In genomic region chr4:60989141-60989540, GRCh38 we compare ENCODE assay signal across 27 cellular contexts.
"Had no signal": no experiment of that assay in that cellular context is flagged by ENCODE, and none has a peak within 500 bp of the region (broad histone marks: within the 10 kb centered on the region; RNA-seq: fewer than 3 reads in every experiment).

No MANE protein-coding gene starts in this region.

- H3K27me3 Mint-ChIP-seq: activated CD4-positive, alpha-beta memory T cell treated with anti-CD3 and anti-CD28 coated beads, Interleukin-2, amount 10 ng/mL, durations not matched to agents 7 days and 5 days; activated CD4-positive, alpha-beta T cell treated with anti-CD3 and anti-CD28 coated beads, Interleukin-2, amount 10 ng/mL, durations not matched to agents 7 days and 5 days; activated T-helper 17 cell treated with anti-CD3 and anti-CD28 coated beads, Interleukin-2, amount 50 U/mL, for 72 hours; central memory CD8-positive, alpha-beta T cell; dendritic cell treated with granulocyte-macrophage colony-stimulating factor and Interleukin-4, amounts not matched to agents 40 ng/mL and 50 ng/mL, for 4 days; memory B cell; naive thymus-derived CD8-positive, alpha-beta T cell; T-helper 17 cell had no signal

- H3K4me2 ChIP-seq: hepatocyte, neural progenitor cell, smooth muscle cell had no signal

- H3K9ac ChIP-seq: neural progenitor cell had no signal

- H3K27me3 ChIP-seq: esophagus squamous epithelium, gastroesophageal sphincter, hepatocyte, neural progenitor cell, right atrium auricular region, tibial nerve had no signal

- H3K27ac Mint-ChIP-seq: activated CD4-positive, alpha-beta memory T cell treated with anti-CD3 and anti-CD28 coated beads, Interleukin-2, amount 10 ng/mL, durations not matched to agents 7 days and 5 days; activated CD4-positive, alpha-beta T cell treated with anti-CD3 and anti-CD28 coated beads, Interleukin-2, amount 10 ng/mL, durations not matched to agents 7 days and 5 days; activated T-helper 17 cell treated with anti-CD3 and anti-CD28 coated beads, Interleukin-2, amount 50 U/mL, for 72 hours; dendritic cell treated with granulocyte-macrophage colony-stimulating factor and Interleukin-4, amounts not matched to agents 40 ng/mL and 50 ng/mL, for 4 days; endodermal cell; memory B cell; naive thymus-derived CD8-positive, alpha-beta T cell; neural progenitor cell; T-helper 17 cell had no signal

- H3K9me3 Mint-ChIP-seq: endodermal cell had no signal

- H3K27ac ChIP-seq: esophagus squamous epithelium, gastroesophageal sphincter, hepatocyte, neural progenitor cell, right atrium auricular region, tibial nerve had no signal

- H2AFZ ChIP-seq: hepatocyte, neural progenitor cell had no signal

- H3K4me1 ChIP-seq: esophagus squamous epithelium, gastroesophageal sphincter, neural progenitor cell, right atrium auricular region, tibial nerve had no signal

- H3K36me3 Mint-ChIP-seq: memory B cell, neural progenitor cell had no signal

- H3K4me1 Mint-ChIP-seq: activated CD4-positive, alpha-beta memory T cell treated with anti-CD3 and anti-CD28 coated beads, Interleukin-2, amount 10 ng/mL, durations not matched to agents 7 days and 5 days; activated CD4-positive, alpha-beta T cell treated with anti-CD3 and anti-CD28 coated beads, Interleukin-2, amount 10 ng/mL, durations not matched to agents 7 days and 5 days; activated T-helper 17 cell treated with anti-CD3 and anti-CD28 coated beads, Interleukin-2, amount 50 U/mL, for 72 hours; central memory CD8-positive, alpha-beta T cell; endodermal cell; memory B cell; naive thymus-derived CD8-positive, alpha-beta T cell; T-helper 17 cell had no signal

- H3K79me2 ChIP-seq: hepatocyte had no signal

- H3K4me3 ChIP-seq: esophagus squamous epithelium, gastroesophageal sphincter, hepatocyte, neural progenitor cell, right atrium auricular region, smooth muscle cell, tibial nerve had no signal

- DNase-seq: activated CD4-positive, alpha-beta memory T cell treated with anti-CD3 and anti-CD28 coated beads, Interleukin-2, amount 10 ng/mL, durations not matched to agents 7 days and 5 days; activated CD4-positive, alpha-beta T cell treated with anti-CD3 and anti-CD28 coated beads, Interleukin-2, amount 10 ng/mL, durations not matched to agents 7 days and 5 days; activated CD4-positive, CD25-positive, alpha-beta regulatory T cell treated with anti-CD3 and anti-CD28 coated beads, Interleukin-2, amount 50 U/mL, for 72 hours; activated CD8-positive, alpha-beta memory T cell treated with anti-CD3 and anti-CD28 coated beads, Interleukin-2, amount 50 U/mL, for 48 hours; activated gamma-delta T cell treated with Interleukin-2 at 50 U/mL for 16 hours; activated naive CD4-positive, alpha-beta T cell treated with anti-CD3 and anti-CD28 coated beads, Interleukin-2, amount 50 U/mL, for 16 hours; activated T-cell treated with anti-CD3 and anti-CD28 coated beads, Interleukin-2, amount 50 U/mL, for 4 hours; amygdala; endodermal cell; esophagus squamous epithelium; kidney; naive thymus-derived CD8-positive, alpha-beta T cell; occipital lobe; stimulated activated CD4-positive, alpha-beta T cell treated with anti-CD3 and anti-CD28 coated beads, Interleukin-1b, Interleukin-23, amount 100 ng/mL, for 48 hours; stimulated activated naive CD4-positive, alpha-beta T cell; T-helper 17 cell; T1000 had no signal

- H3K36me3 ChIP-seq: esophagus squamous epithelium, gastroesophageal sphincter, neural progenitor cell, right atrium auricular region, tibial nerve had no signal

- H3K4me3 Mint-ChIP-seq: activated CD4-positive, alpha-beta memory T cell treated with anti-CD3 and anti-CD28 coated beads, Interleukin-2, amount 10 ng/mL, durations not matched to agents 7 days and 5 days; activated CD4-positive, alpha-beta T cell treated with anti-CD3 and anti-CD28 coated beads, Interleukin-2, amount 10 ng/mL, durations not matched to agents 7 days and 5 days; activated T-cell treated with anti-CD3 and anti-CD28 coated beads, Interleukin-2, amount 50 U/mL, for 4 hours; activated T-helper 17 cell treated with anti-CD3 and anti-CD28 coated beads, Interleukin-2, amount 50 U/mL, for 72 hours; central memory CD8-positive, alpha-beta T cell; dendritic cell treated with granulocyte-macrophage colony-stimulating factor and Interleukin-4, amounts not matched to agents 40 ng/mL and 50 ng/mL, for 4 days; endodermal cell; memory B cell; naive thymus-derived CD8-positive, alpha-beta T cell; neural progenitor cell; T-helper 17 cell had no signal
